33 cellular contexts compared by ENCODE assay signal in the genomic region with DNA sequence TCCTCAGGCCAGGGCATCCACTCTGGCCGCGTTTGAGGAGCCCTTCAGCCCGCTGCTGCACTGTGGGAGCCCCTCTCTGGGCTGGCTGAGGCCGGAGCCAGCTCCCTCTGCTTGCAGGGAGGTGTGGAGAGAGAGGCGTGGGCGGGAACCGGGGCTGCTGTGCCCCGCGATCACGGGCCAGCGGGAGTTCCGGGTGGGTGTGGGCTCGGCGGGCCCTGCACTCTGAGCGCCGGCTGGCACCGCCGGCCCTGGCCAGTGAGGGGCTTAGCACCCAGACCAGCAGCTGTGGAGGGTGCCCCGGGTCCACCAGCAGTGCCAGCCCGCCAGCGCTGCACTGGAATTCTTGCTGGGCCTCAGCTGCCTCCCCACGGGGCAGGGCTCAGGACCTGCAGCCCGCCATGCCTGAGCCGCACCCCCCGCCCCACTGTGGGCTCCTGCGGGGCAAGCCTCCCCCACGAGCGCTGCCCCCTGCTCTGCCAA.
"Had no signal": no experiment of that assay in that cellular context is flagged by ENCODE, and none has a peak within 500 bp of the region (broad histone marks: within the 10 kb centered on the region; RNA-seq: fewer than 3 reads in every experiment).

No MANE protein-coding gene starts in this region.

- H3K27me3 ChIP-seq: brain microvascular endothelial cell, MG63, Peyer's patch, SJSA1 had no signal

- H3K27ac ChIP-seq: brain microvascular endothelial cell, Peyer's patch, SJSA1 had no signal

- H3K36me3 ChIP-seq: brain microvascular endothelial cell had no signal

- DNase-seq: activated CD4-positive, alpha-beta memory T cell treated with anti-CD3 and anti-CD28 coated beads for 36 hours; activated CD4-positive, alpha-beta T cell treated with anti-CD3 and anti-CD28 coated beads, Interleukin-2, amount 50 U/mL, for 1 hour; activated CD8-positive, alpha-beta memory T cell treated with anti-CD3 and anti-CD28 coated beads, Interleukin-2, amount 50 U/mL, for 4 hours; activated naive CD4-positive, alpha-beta T cell; activated naive CD4-positive, alpha-beta T cell treated with anti-CD3 and anti-CD28 coated beads, Interleukin-2, amount 50 U/mL, for 16 hours; activated naive CD8-positive, alpha-beta T cell treated with anti-CD3 and anti-CD28 coated beads for 36 hours; activated T-cell treated with anti-CD3 and anti-CD28 coated beads for 4 hours; activated T-cell treated with anti-CD3 and anti-CD28 coated beads, Interleukin-2, amount 50 U/mL, for 4 hours; amniotic stem cell; aorta; brain microvascular endothelial cell; Kasumi-1; KG1; MG63; NCI-H1048; NCI-H1105 treated with DMSO at 0.1 percent for 48 hours; NCI-H1436; NCI-H1694; NCI-H2029; NCI-H510A; NCI-H526; NCI-H748 treated with DMSO at 0.1 percent for 48 hours; NK-92 treated with Interleukin-12 subunit alpha and Interleukin-12 subunit beta, amount 100 ng/mL, for 24 hours; PC-3; Peyer's patch; RPMI8226; SHP77 treated with DMSO at 0.1 percent for 48 hours; SK-N-SH had no signal

- H3K4me2 ChIP-seq: SK-N-SH had no signal

- ATAC-seq: activated CD4-positive, alpha-beta T cell treated with anti-CD3 and anti-CD28 coated beads for 36 hours; activated CD4-positive, CD25-positive, alpha-beta regulatory T cell treated with anti-CD3 and anti-CD28 coated beads, Interleukin-2, amount 50 U/mL, for 24 hours; activated T-cell treated with anti-CD3 and anti-CD28 coated beads, Interleukin-2, amount 50 U/mL, for 4 hours; PC-3; WTC11 had no signal

- H3K9me3 ChIP-seq: MG63, Peyer's patch, SJSA1, SK-N-SH had no signal

- H3K9ac ChIP-seq: SK-N-SH had no signal

- FAIRE-seq: TTC549 had no signal

- H3K4me3 ChIP-seq: MG63, Peyer's patch, SJSA1 had no signal
